20 cellular contexts compared by ENCODE assay signal in genomic region chr10:67282871-67283270, GRCh38.
"Had no signal": no experiment of that assay in that cellular context is flagged by ENCODE, and none has a peak within 500 bp of the region (broad histone marks: within the 10 kb centered on the region; RNA-seq: fewer than 3 reads in every experiment).

No MANE protein-coding gene starts in this region.

- H3K4me1 ChIP-seq: SJSA1 had no signal

- H3K27me3 ChIP-seq: SJSA1 had no signal

- H3K27ac ChIP-seq: SJSA1, SK-N-MC had no signal

- H3K4me3 ChIP-seq: SJSA1, SK-N-MC had no signal

- DNase-seq: KBM-7, MV-4-11, NCI-H1048, NCI-H1105, NCI-H1417, NCI-H1436 treated with DMSO at 0.1 percent for 48 hours, NCI-H1694, NCI-H1930, NCI-H2081 treated with DMSO at 0.1 percent for 48 hours, NCI-H2171, NCI-H226, NCI-H446, NCI-H510A, NCI-H524 treated with DMSO at 0.1 percent for 48 hours, NCI-H774, Right ventricle myocardium superior, RPMI8226, SIG-M5 had no signal

- H3K36me3 ChIP-seq: SJSA1 had no signal

- H3K9me3 ChIP-seq: SJSA1 had no signal
